ENCODE assay signal across 16 cellular contexts in genomic region chr4:51932684-51933083, GRCh38.
DNase-seq lines count a peak whose midpoint lies in the region; ATAC-seq and TF ChIP-seq lines count a peak whose summit lies in the region.
"Had no signal": no experiment of that assay in that cellular context is flagged by ENCODE, and none has a peak within 500 bp of the region (broad histone marks: within the 10 kb centered on the region; RNA-seq: fewer than 3 reads in every experiment).

No MANE protein-coding gene starts in this region.

- H3K9me3 ChIP-seq in osteoblast (ENCODE audit: low read depth, low read length), result no peaks in the 10 kb centered on the region
- H3K9me3 ChIP-seq in upper lobe of left lung, result no peaks in the 10 kb centered on the region
- H3K9me3 ChIP-seq: A549 had no signal

- no peak for TF ChIP-seq CTCF in chondrocyte (IDR thresholded peaks at IDR 0.05)
- TF ChIP-seq CTCF in osteoblast (IDR thresholded peaks at IDR 0.05; ENCODE audit: extremely low read depth, low read depth, low read length), result no peak
- no peak for TF ChIP-seq CTCF in upper lobe of left lung (IDR thresholded peaks at IDR 0.05)

- peaks cover 4% of the 10 kb centered on the region for H4K20me1 ChIP-seq in osteoblast (ENCODE audit: insufficient read depth, low read length)

- no peaks in the 10 kb centered on the region for H3K36me3 ChIP-seq in osteoblast (ENCODE audit: insufficient read depth, low read length)
- H3K36me3 ChIP-seq in upper lobe of left lung, result no peaks in the 10 kb centered on the region

- H3K9me3 Mint-ChIP-seq in chondrocyte (ENCODE audit: low read depth), result no peaks in the 10 kb centered on the region
- H3K9me3 Mint-ChIP-seq: CD8-positive, alpha-beta T cell had no signal

- DNase-seq in NCI-H2171 treated with DMSO at 0.1 percent for 48 hours (lab: John Stamatoyannopoulos, UW) (peak; percentile 35), NCI-H2171 (lab: John Stamatoyannopoulos, UW) (no peak), chondrocyte (ENCODE audit: low spot score) (no peak), osteoblast (ENCODE audit: insufficient read length, low spot score, missing footprints) (no peak), NCI-H187 (lab: John Stamatoyannopoulos, UW) (no peak), KG1 (lab: John Stamatoyannopoulos, UW) (no peak), upper lobe of left lung (no peak)
- DNase-seq: AML-193; Calu3; CD8-positive, alpha-beta T cell; DMS79 treated with DMSO at 0.1 percent for 48 hours; GF-D8; GOT3; H9 had no signal

- H3K4me3 Mint-ChIP-seq in chondrocyte (ENCODE audit: unreplicated experiment), result no peak overlapping the region
- H3K4me3 Mint-ChIP-seq: CD8-positive, alpha-beta T cell; H9 had no signal

- ATAC-seq in upper lobe of left lung (ENCODE audit: low FRiP score in 2 of 2), result no peak
- ATAC-seq: A549; CD8-positive, alpha-beta T cell had no signal

- 70 to 80% methylated on average over 3 of the region's 3 CpGs for WGBS in upper lobe of left lung, 2 donors

- peak overlapping the region; percentile 76 for H3K27ac Mint-ChIP-seq in chondrocyte (ENCODE audit: unreplicated experiment)
- H3K27ac Mint-ChIP-seq: CD8-positive, alpha-beta T cell had no signal

- H3K4me3 ChIP-seq in osteoblast (ENCODE audit: insufficient read depth, low read length) (no peak overlapping the region), upper lobe of left lung (no peak overlapping the region)
- H3K4me3 ChIP-seq: A549 had no signal

- no peak overlapping the region for H2AFZ ChIP-seq in osteoblast (ENCODE audit: low read length)

- H3K36me3 Mint-ChIP-seq in chondrocyte (ENCODE audit: low read depth), result peaks cover under 1% of the 10 kb centered on the region
- H3K36me3 Mint-ChIP-seq: CD8-positive, alpha-beta T cell had no signal

- H3K4me1 Mint-ChIP-seq in chondrocyte (ENCODE audit: low read depth), result peaks cover 30% of the 10 kb centered on the region
- H3K4me1 Mint-ChIP-seq: H9 had no signal

- H3K27me3 ChIP-seq in osteoblast (ENCODE audit: insufficient read depth, low read length) (peaks cover 8% of the 10 kb centered on the region), upper lobe of left lung (no peaks in the 10 kb centered on the region)

- no peaks in the 10 kb centered on the region for H3K79me2 ChIP-seq in osteoblast (ENCODE audit: insufficient read depth, low read length)

- peak overlapping the region; percentile 27 for H3K4me2 ChIP-seq in osteoblast (ENCODE audit: insufficient read depth, low read length)
- H3K4me2 ChIP-seq: A549 had no signal

- TF ChIP-seq EP300 in upper lobe of left lung (IDR thresholded peaks at IDR 0.05), result no peak

- H3K4me1 ChIP-seq in osteoblast (ENCODE audit: insufficient read depth, low read length) (peaks cover 26% of the 10 kb centered on the region), upper lobe of left lung (no peaks in the 10 kb centered on the region)
- H3K4me1 ChIP-seq: A549 had no signal

- peaks cover 6% of the 10 kb centered on the region for H3K27me3 Mint-ChIP-seq in chondrocyte (ENCODE audit: low read depth)

- TF ChIP-seq POLR2A in upper lobe of left lung (IDR thresholded peaks at IDR 0.05), result no peak

- H3K27ac ChIP-seq in osteoblast (ENCODE audit: low read depth, low read length) (no peak overlapping the region), upper lobe of left lung (no peak overlapping the region)
- H3K27ac ChIP-seq: 22Rv1, A549 had no signal
